In genomic region chr12:6372403-6373003, GRCh38 we compare ENCODE assay signal across 8 cellular contexts. TPM values are rescaled to one million over a fixed set of nuclear protein-coding genes. Genes with fewer than 3 reads are reported as not detected.
DNase-seq lines count a peak whose midpoint lies in the region; ATAC-seq and FAIRE-seq lines count a peak whose summit lies in the region.

No MANE protein-coding gene starts in this region.

- H3K9me3 Mint-ChIP-seq in activated CD8-positive, alpha-beta memory T cell treated with anti-CD3 and anti-CD28 coated beads, Interleukin-2, amount 10 ng/mL, durations not matched to agents 7 days and 5 days (ENCODE audit: low read depth) = no peaks in the 10 kb centered on the region
- no peaks in the 10 kb centered on the region for H3K9me3 Mint-ChIP-seq in activated naive CD8-positive, alpha-beta T cell treated with anti-CD3 and anti-CD28 coated beads, Interleukin-2, amount 10 ng/mL, durations not matched to agents 7 days and 5 days

- H3K27ac Mint-ChIP-seq in activated CD8-positive, alpha-beta memory T cell treated with anti-CD3 and anti-CD28 coated beads, Interleukin-2, amount 10 ng/mL, durations not matched to agents 7 days and 5 days = peak overlapping the region; percentile 26
- peak overlapping the region; percentile 80 for H3K27ac Mint-ChIP-seq in activated naive CD8-positive, alpha-beta T cell treated with anti-CD3 and anti-CD28 coated beads, Interleukin-2, amount 10 ng/mL, durations not matched to agents 7 days and 5 days

- H3K4me1 Mint-ChIP-seq in activated CD8-positive, alpha-beta memory T cell treated with anti-CD3 and anti-CD28 coated beads, Interleukin-2, amount 10 ng/mL, durations not matched to agents 7 days and 5 days = peaks cover 48% of the 10 kb centered on the region
- peaks cover 55% of the 10 kb centered on the region for H3K4me1 Mint-ChIP-seq in activated naive CD8-positive, alpha-beta T cell treated with anti-CD3 and anti-CD28 coated beads, Interleukin-2, amount 10 ng/mL, durations not matched to agents 7 days and 5 days

- H3K36me3 Mint-ChIP-seq in activated CD8-positive, alpha-beta memory T cell treated with anti-CD3 and anti-CD28 coated beads, Interleukin-2, amount 10 ng/mL, durations not matched to agents 7 days and 5 days = no peaks in the 10 kb centered on the region
- no peaks in the 10 kb centered on the region for H3K36me3 Mint-ChIP-seq in activated naive CD8-positive, alpha-beta T cell treated with anti-CD3 and anti-CD28 coated beads, Interleukin-2, amount 10 ng/mL, durations not matched to agents 7 days and 5 days

- CTCF ChIA-PET in activated CD8-positive, alpha-beta memory T cell treated with anti-CD3 and anti-CD28 coated beads, Interleukin-2, amount 10 ng/mL, durations not matched to agents 7 days and 5 days (lab: Charles Lee) = interaction anchor here (0.6 to 2.1 kb wide), 4 partner anchors 33 to 313 kb away, joined by 3 to 6 read pairs (median 3); no protein-coding TSS in a partner anchor

- no peak for ATAC-seq in activated CD8-positive, alpha-beta memory T cell treated with anti-CD3 and anti-CD28 coated beads, Interleukin-2, amount 10 ng/mL, durations not matched to agents 7 days and 5 days
- no peak for ATAC-seq in activated naive CD8-positive, alpha-beta T cell treated with anti-CD3 and anti-CD28 coated beads, Interleukin-2, amount 10 ng/mL, durations not matched to agents 7 days and 5 days (ENCODE audit: low read depth)

- no peak overlapping the region for H3K4me3 Mint-ChIP-seq in activated CD8-positive, alpha-beta memory T cell treated with anti-CD3 and anti-CD28 coated beads, Interleukin-2, amount 10 ng/mL, durations not matched to agents 7 days and 5 days
- no peak overlapping the region for H3K4me3 Mint-ChIP-seq in activated naive CD8-positive, alpha-beta T cell treated with anti-CD3 and anti-CD28 coated beads, Interleukin-2, amount 10 ng/mL, durations not matched to agents 7 days and 5 days

- peak; percentile 97 for FAIRE-seq in urothelium cell line (lab: Jason Lieb, UNC)

- no peaks in the 10 kb centered on the region for H3K27me3 Mint-ChIP-seq in activated CD8-positive, alpha-beta memory T cell treated with anti-CD3 and anti-CD28 coated beads, Interleukin-2, amount 10 ng/mL, durations not matched to agents 7 days and 5 days
- H3K27me3 Mint-ChIP-seq in activated naive CD8-positive, alpha-beta T cell treated with anti-CD3 and anti-CD28 coated beads, Interleukin-2, amount 10 ng/mL, durations not matched to agents 7 days and 5 days = no peaks in the 10 kb centered on the region

- POLR2A ChIA-PET in activated naive CD8-positive, alpha-beta T cell treated with anti-CD3 and anti-CD28 coated beads, Interleukin-2, amount 10 ng/mL, durations not matched to agents 7 days and 5 days (lab: Charles Lee) = interaction anchor here (1.5 to 11.0 kb wide), 2 partner anchors 10 to 35 kb away, joined by 5 to 122 read pairs; partner anchors contain the start of gene TNFRSF1A

- no peak for DNase-seq in activated CD8-positive, alpha-beta memory T cell treated with anti-CD3 and anti-CD28 coated beads, Interleukin-2, amount 10 ng/mL, durations not matched to agents 7 days and 5 days
- no peak for DNase-seq in activated CD8-positive, alpha-beta memory T cell treated with anti-CD3 and anti-CD28 coated beads, Interleukin-2, amount 50 U/mL, for 4 hours
- DNase-seq in NCI-H2107 treated with DMSO at 0.1 percent for 48 hours (lab: John Stamatoyannopoulos, UW; ENCODE audit: unreplicated experiment) = peak; percentile 91
- no peak for DNase-seq in activated naive CD8-positive, alpha-beta T cell treated with anti-CD3 and anti-CD28 coated beads, Interleukin-2, amount 10 ng/mL, durations not matched to agents 7 days and 5 days
- DNase-seq in kidney tubule cell (ENCODE audit: low spot score) = peak; percentile 90
- peak; percentile 94 for DNase-seq in urothelium cell line (ENCODE audit: low spot score)
- no peak for DNase-seq in NCI-H1694 treated with DMSO at 0.1 percent for 48 hours (lab: John Stamatoyannopoulos, UW)
- DNase-seq in activated CD4-positive, alpha-beta T cell treated with anti-CD3 and anti-CD28 coated beads for 4 hours = no peak

RNA-seq across cellular contexts. Expression of gene SCNN1A, which starts 2.9 kb away (rescaled TPM):
- total RNA-seq in activated CD8-positive, alpha-beta memory T cell treated with anti-CD3 and anti-CD28 coated beads, Interleukin-2, amount 10 ng/mL, durations not matched to agents 7 days and 5 days = under 1 TPM; 0.49 to 0.58 TPM
- 1 to 10 TPM in 1 of 2 experiments, under 1 TPM in 1; 0.43 to 1.1 TPM for total RNA-seq in activated naive CD8-positive, alpha-beta T cell treated with anti-CD3 and anti-CD28 coated beads, Interleukin-2, amount 10 ng/mL, durations not matched to agents 7 days and 5 days

RNA-seq across cellular contexts. Expression of gene LTBR, which starts 11.5 kb away (rescaled TPM):
- total RNA-seq in activated CD8-positive, alpha-beta memory T cell treated with anti-CD3 and anti-CD28 coated beads, Interleukin-2, amount 10 ng/mL, durations not matched to agents 7 days and 5 days = under 1 TPM; 0.30 to 0.41 TPM
- 1 to 10 TPM in 1 of 2 experiments, under 1 TPM in 1; 0.61 to 1.4 TPM for total RNA-seq in activated naive CD8-positive, alpha-beta T cell treated with anti-CD3 and anti-CD28 coated beads, Interleukin-2, amount 10 ng/mL, durations not matched to agents 7 days and 5 days

RNA-seq across cellular contexts. Expression of gene TNFRSF1A, which starts 30.6 kb away (rescaled TPM):
- 10 to 100 TPM; 63.3 to 71.5 TPM for total RNA-seq in activated CD8-positive, alpha-beta memory T cell treated with anti-CD3 and anti-CD28 coated beads, Interleukin-2, amount 10 ng/mL, durations not matched to agents 7 days and 5 days
- 10 to 100 TPM; 82.9 to 87.1 TPM for total RNA-seq in activated naive CD8-positive, alpha-beta T cell treated with anti-CD3 and anti-CD28 coated beads, Interleukin-2, amount 10 ng/mL, durations not matched to agents 7 days and 5 days

Comparison
In these comparisons a context has a peak if more than half of its experiments do, and no peak if none do; other contexts are left out.
1. DNase-seq: peak in NCI-H2107 treated with DMSO at 0.1 percent for 48 hours (single experiment), kidney tubule cell (single experiment) and urothelium cell line (single experiment); none in activated CD8-positive, alpha-beta memory T cell treated with anti-CD3 and anti-CD28 coated beads, Interleukin-2, amount 10 ng/mL, durations not matched to agents 7 days and 5 days (single experiment), activated CD8-positive, alpha-beta memory T cell treated with anti-CD3 and anti-CD28 coated beads, Interleukin-2, amount 50 U/mL, for 4 hours (single experiment), activated naive CD8-positive, alpha-beta T cell treated with anti-CD3 and anti-CD28 coated beads, Interleukin-2, amount 10 ng/mL, durations not matched to agents 7 days and 5 days (single experiment), NCI-H1694 treated with DMSO at 0.1 percent for 48 hours (single experiment) and activated CD4-positive, alpha-beta T cell treated with anti-CD3 and anti-CD28 coated beads for 4 hours (0 of 2).